12 cellular contexts compared by ENCODE assay signal in genomic region chr3:11201246-11202024, GRCh38. TPM values are rescaled to one million over a fixed set of nuclear protein-coding genes. Genes with fewer than 3 reads are reported as not detected.
A peak's percentile ranks its signal among the peaks of the same experiment; 100 is the strongest.
DNase-seq lines count a peak whose midpoint lies in the region; ATAC-seq and TF ChIP-seq lines count a peak whose summit lies in the region.
"Had no signal": no experiment of that assay in that cellular context is flagged by ENCODE, and none has a peak within 500 bp of the region (broad histone marks: within the 10 kb centered on the region; RNA-seq: fewer than 3 reads in every experiment).

No MANE protein-coding gene starts in this region.

- H3K36me3 ChIP-seq in esophagus (ENCODE audit: control insufficient read depth in 2 of 2, insufficient read depth in 2 of 2, low read length in 1 of 2) (no peaks in the 10 kb centered on the region), neutrophil (peaks cover 26% of the 10 kb centered on the region)

- no peak for TF ChIP-seq POLR2A in erythroblast (IDR thresholded peaks at IDR 0.05; ENCODE audit: low read length)

- POLR2A ChIA-PET in HEK293T (lab: Yijun Ruan, JAX): no interaction called here

- H3K4me3 ChIP-seq in esophagus (ENCODE audit: low read depth in 1 of 2, low read length in 2 of 2) (no peak overlapping the region), neutrophil (ENCODE audit: low read depth in 1 of 2, low read length in 1 of 2) (no peak overlapping the region)

- H3K27ac ChIP-seq in esophagus (ENCODE audit: low read depth in 2 of 2, low read length in 1 of 2) (peak overlapping the region; percentile 33 to 61), neutrophil (peak overlapping the region; percentile 70)

- CTCF ChIA-PET in HEK293T (lab: Yijun Ruan, JAX): no interaction called here

- DNase-seq in EH (ENCODE audit: low read depth) (peak; percentile 73), RPMI7951 (ENCODE audit: low read depth) (peak; percentile 93), erythroblast (lab: John Stamatoyannopoulos, UW) (no peak), SW480 (ENCODE audit: low spot score) (no peak), HEK293T (ENCODE audit: extremely low spot score) (no peak)
- DNase-seq: activated T-cell treated with anti-CD3 and anti-CD28 coated beads, Interleukin-2, amount 50 U/mL, for 72 hours; KBM-7; NCI-H748 treated with DMSO at 0.1 percent for 48 hours had no signal

- H3K9me3 ChIP-seq in esophagus (ENCODE audit: control insufficient read depth in 2 of 2, insufficient read depth in 1 of 2, low read depth in 1 of 2, low read length in 1 of 2) (no peaks in the 10 kb centered on the region), neutrophil (no peaks in the 10 kb centered on the region)

- H3K4me1 ChIP-seq in esophagus (ENCODE audit: control insufficient read depth in 2 of 2, insufficient read depth in 2 of 2, low read length in 1 of 2) (peaks cover 5 to 6% of the 10 kb centered on the region in 2 donors), neutrophil (ENCODE audit: control insufficient read depth in 1 of 2, insufficient read depth in 1 of 2, low read depth in 1 of 2, low read length in 1 of 2) (peaks cover 55% of the 10 kb centered on the region in 2 experiments)

- 49 to 55% methylated on average over 7 of the region's 7 CpGs for whole genome bisulfite sequencing in esophagus, 2 donors

- TF ChIP-seq CTCF in neutrophil (IDR thresholded peaks at IDR 0.05): no peak

- no peak for ATAC-seq in HG03095 (IDR thresholded peaks at IDR 0.05; ENCODE audit: unreplicated experiment)
- ATAC-seq: activated T-cell treated with anti-CD3 and anti-CD28 coated beads, Interleukin-2, amount 50 U/mL, for 72 hours had no signal

- H3K27me3 ChIP-seq in esophagus (ENCODE audit: control insufficient read depth in 1 of 2, insufficient read depth in 2 of 2, low read length in 2 of 2) (no peaks in the 10 kb centered on the region), neutrophil (no peaks in the 10 kb centered on the region)

TF ChIP-seq in HEK293T, 16 proteins besides CTCF, POLR2A, EP300 and RAD21:
- TF ChIP-seq L3MBTL2 (conservative IDR thresholded peaks at IDR 0.05) (no peak), ZNF384 (IDR thresholded peaks at IDR 0.05) (no peak), ARNT (IDR thresholded peaks at IDR 0.05) (no peak), BHLHE40 (IDR thresholded peaks at IDR 0.05; ENCODE audit: borderline replicate concordance) (no peak), SP1 (IDR thresholded peaks at IDR 0.05) (no peak), NFRKB (IDR thresholded peaks at IDR 0.05) (no peak), ELF4 (IDR thresholded peaks at IDR 0.05) (no peak), FOXK2 (IDR thresholded peaks at IDR 0.05) (no peak), HDGF (IDR thresholded peaks at IDR 0.05; ENCODE audit: borderline replicate concordance) (no peak), CTBP1 (IDR thresholded peaks at IDR 0.05; ENCODE audit: borderline replicate concordance) (no peak), PKNOX1 (IDR thresholded peaks at IDR 0.05) (no peak), SUZ12 (IDR thresholded peaks at IDR 0.05) (no peak)

RNA-seq across cellular contexts. Expression of gene HRH1, which starts 47.1 kb away (rescaled TPM):
- 18.8 and 22.6 TPM in 2 replicates for total RNA-seq in RPMI7951 (2014; rRNA removed; shearing (Covaris generic))
- polyA plus RNA-seq in esophagus: 1 to 10 TPM; 1.2 to 2.2 TPM
- total RNA-seq: progenitor cell of endocrine pancreas had no signal

Comparison
In these comparisons a context has a peak if more than half of its experiments do, and no peak if none do; other contexts are left out.
1. DNase-seq: peak in EH (single experiment) and RPMI7951 (single experiment); none in erythroblast (0 of 2), SW480 (single experiment) and HEK293T (single experiment).